In genomic region chr5:7850241-7850532, GRCh38 we compare ENCODE assay signal across 8 cellular contexts. TPM values are rescaled to one million over a fixed set of nuclear protein-coding genes. Genes with fewer than 3 reads are reported as not detected.
A peak's percentile ranks its signal among the peaks of the same experiment; 100 is the strongest.
DNase-seq lines count a peak whose midpoint lies in the region; ATAC-seq and TF ChIP-seq lines count a peak whose summit lies in the region.

No MANE protein-coding gene starts in this region.

- intact Hi-C loops in left ventricle myocardium superior (cut with micrococcal nuclease) = no loop called here

- no peaks in the 10 kb centered on the region for H3K36me3 ChIP-seq in GM23338 (ENCODE audit: insufficient read depth)

- 0 out of 2 replicates have a peak, but pooled peaks cover 9% of the 10 kb centered on the region for H3K9me2 ChIP-seq in GM23338 (ENCODE audit: insufficient read depth)

- DNase-seq in GM23338 (ENCODE audit: low spot score) (no peak), activated gamma-delta T cell (lab: John Stamatoyannopoulos, UW) (peak; percentile 18), left ventricle myocardium superior (no peak), retinal pigment epithelial cell (ENCODE audit: low read depth) (no peak), GM03348 (ENCODE audit: low spot score) (no peak), Ammon's horn (ENCODE audit: low spot score) (no peak), NCI-H510A (lab: John Stamatoyannopoulos, UW) (no peak), hepatic stellate cell (ENCODE audit: low spot score) (no peak)

- 0 out of 2 replicates have a peak, but pooled peaks cover 4% of the 10 kb centered on the region for H3F3A ChIP-seq in GM23338 (replicated peaks; ENCODE audit: low read depth)

- peak overlapping the region; percentile 90 for H3K4me3 Mint-ChIP-seq in GM23338

- H3K4me3 ChIP-seq in GM23338 = peak overlapping the region; percentile 76
- peak overlapping the region; percentile 52 for H3K4me3 ChIP-seq in retinal pigment epithelial cell (ENCODE audit: low read length)

- peak; percentile 75 for ATAC-seq in GM23338
- ATAC-seq in left ventricle myocardium superior = peak; percentile 22

- peak overlapping the region; percentile 52; the same call in 1 of the 2 replicates for H3K27ac Mint-ChIP-seq in GM23338

- H3K4me2 ChIP-seq in GM23338 = peak overlapping the region; percentile 93

- no peak for TF ChIP-seq CTCF in GM23338 (conservative IDR thresholded peaks at IDR 0.05; ENCODE audit: low read depth in 2 of 2)
- TF ChIP-seq CTCF in retinal pigment epithelial cell (conservative IDR thresholded peaks at IDR 0.05; ENCODE audit: low read depth, low read length) = no peak

- no peaks in the 10 kb centered on the region for H4K20me1 ChIP-seq in GM23338 (replicated peaks; ENCODE audit: insufficient read depth)

- H3K27ac ChIP-seq in GM23338 (ENCODE audit: low read depth) = no peak overlapping the region

- no peaks in the 10 kb centered on the region; the same call in 2 of the 3 replicates for H3K36me3 Mint-ChIP-seq in GM23338 (ENCODE audit: low read depth)

- H3K4me1 Mint-ChIP-seq in GM23338 = peaks cover 8% of the 10 kb centered on the region

- H2AFZ ChIP-seq in GM23338 = peak overlapping the region; percentile 96

- peaks cover 9% of the 10 kb centered on the region; the same call in 1 of the 2 replicates for H3K4me1 ChIP-seq in GM23338 (ENCODE audit: insufficient read depth)

- H3K27me3 ChIP-seq in GM23338 (ENCODE audit: insufficient read depth) = peaks cover 18% of the 10 kb centered on the region

- H3K9me3 Mint-ChIP-seq in GM23338 = no peaks in the 10 kb centered on the region

- H3K79me2 ChIP-seq in GM23338 (replicated peaks; ENCODE audit: insufficient read depth) = no peaks in the 10 kb centered on the region

- H3K27me3 Mint-ChIP-seq in GM23338 (ENCODE audit: insufficient read depth, low read depth, poor library complexity) = peaks cover 12% of the 10 kb centered on the region

TF ChIP-seq in GM23338, 12 proteins besides CTCF, POLR2A, EP300 and RAD21:
- TF ChIP-seq JUNB (IDR thresholded peaks at IDR 0.05; ENCODE audit: unreplicated experiment) = peak; percentile 52
- TF ChIP-seq EZH2phosphoT487 (IDR thresholded peaks at IDR 0.05; ENCODE audit: unreplicated experiment) = no peak
- no peak for TF ChIP-seq ZNF114 (CRISPR knock-in tag; IDR thresholded peaks at IDR 0.05)
- no peak for TF ChIP-seq NANOG (IDR thresholded peaks at IDR 0.05; ENCODE audit: borderline replicate concordance)
- TF ChIP-seq REST (IDR thresholded peaks at IDR 0.05; ENCODE audit: unreplicated experiment) = no peak
TF ChIP-seq in GM23338: peak in this region for 1.

RNA-seq across cellular contexts. Expression of gene CFAP90, which starts 0.7 kb away (rescaled TPM):
- total RNA-seq in GM23338 (2014; rRNA removed; shearing (Covaris generic)) = 0.10 and 3.5 TPM in 2 replicates
- polyA plus RNA-seq in GM23338 (2016; fragmentation: Nextera tagmentation; extraction: Ambion mirVana) = 1.0 and 1.3 TPM in 2 replicates
- total RNA-seq in left ventricle myocardium superior = not detected

RNA-seq across cellular contexts. Expression of gene FASTKD3, which starts 18.6 kb away (rescaled TPM):
- total RNA-seq in GM23338 (2014; rRNA removed; shearing (Covaris generic)) = 11.8 and 13.5 TPM in 2 replicates
- polyA plus RNA-seq in GM23338 (2016; fragmentation: Nextera tagmentation; extraction: Ambion mirVana) = 10.8 and 12.2 TPM in 2 replicates
- 5.6 TPM for total RNA-seq in left ventricle myocardium superior

RNA-seq across cellular contexts. Expression of gene MTRR, which starts 18.8 kb away (rescaled TPM):
- 39.7 and 55.9 TPM in 2 replicates for total RNA-seq in GM23338 (2014; rRNA removed; shearing (Covaris generic))
- polyA plus RNA-seq in GM23338 (2016; fragmentation: Nextera tagmentation; extraction: Ambion mirVana) = 11.6 and 16.5 TPM in 2 replicates
- 30.0 TPM for total RNA-seq in left ventricle myocardium superior
